In genomic region chr19:1289395-1290244, GRCh38 we compare ENCODE assay signal across 17 cellular contexts. TPM values are rescaled to one million over a fixed set of nuclear protein-coding genes. Genes with fewer than 3 reads are reported as not detected.
"Had no signal": no experiment of that assay in that cellular context is flagged by ENCODE, and none has a peak within 500 bp of the region (broad histone marks: within the 10 kb centered on the region; RNA-seq: fewer than 3 reads in every experiment).

No MANE protein-coding gene starts in this region.

- H3K36me3 ChIP-seq: gastrocnemius medialis, heart right ventricle, neutrophil, tibial artery, uterus had no signal

- H3K4me3 ChIP-seq: dorsolateral prefrontal cortex, gastrocnemius medialis, heart right ventricle, lung, tibial artery, uterus had no signal

- H3K4me3 Mint-ChIP-seq: activated CD8-positive, alpha-beta memory T cell treated with anti-CD3 and anti-CD28 coated beads, Interleukin-2, amount 10 ng/mL, durations not matched to agents 7 days and 5 days; endodermal cell; stimulated activated effector memory CD8-positive, alpha-beta T cell treated with anti-CD3 and anti-CD28 coated beads, Interleukin-12 subunit alpha, Interleukin-12 subunit beta, amount 100 ng/mL, for 72 hours had no signal

- H3K27ac Mint-ChIP-seq: activated CD8-positive, alpha-beta memory T cell treated with anti-CD3 and anti-CD28 coated beads, Interleukin-2, amount 10 ng/mL, durations not matched to agents 7 days and 5 days; activated T-helper 2 cell treated with anti-CD3 and anti-CD28 coated beads, Interferon-gamma antibody, Interleukin-2, Interleukin-4, amounts not matched to agents 10 μg/mL and 5 μg/mL and 100 μg/mL, durations not matched to agents 14 hours and 24 hours and 36 hours; endodermal cell; stimulated activated effector memory CD8-positive, alpha-beta T cell treated with anti-CD3 and anti-CD28 coated beads, Interleukin-12 subunit alpha, Interleukin-12 subunit beta, amount 100 ng/mL, for 72 hours had no signal

- H3K36me3 Mint-ChIP-seq: activated CD8-positive, alpha-beta memory T cell treated with anti-CD3 and anti-CD28 coated beads, Interleukin-2, amount 10 ng/mL, durations not matched to agents 7 days and 5 days; stimulated activated effector memory CD8-positive, alpha-beta T cell treated with anti-CD3 and anti-CD28 coated beads, Interleukin-12 subunit alpha, Interleukin-12 subunit beta, amount 100 ng/mL, for 72 hours had no signal

- H3K9me3 ChIP-seq: gastrocnemius medialis, heart right ventricle, neutrophil, tibial artery, uterus had no signal

- ATAC-seq: activated CD8-positive, alpha-beta memory T cell treated with anti-CD3 and anti-CD28 coated beads, Interleukin-2, amount 10 ng/mL, durations not matched to agents 7 days and 5 days; gastrocnemius medialis had no signal

- H3K27ac ChIP-seq: dorsolateral prefrontal cortex, gastrocnemius medialis, heart right ventricle, neutrophil, tibial artery, uterus had no signal

- DNase-seq: activated CD4-positive, alpha-beta T cell treated with anti-CD3 and anti-CD28 coated beads, Interleukin-2, amount 50 U/mL, for 48 hours; activated CD4-positive, CD25-positive, alpha-beta regulatory T cell treated with anti-CD3 and anti-CD28 coated beads, Interleukin-2, amount 50 U/mL, for 72 hours; activated CD8-positive, alpha-beta memory T cell treated with anti-CD3 and anti-CD28 coated beads, Interleukin-2, amount 10 ng/mL, durations not matched to agents 7 days and 5 days; activated naive CD4-positive, alpha-beta T cell treated with anti-CD3 and anti-CD28 coated beads, Interleukin-2, amount 50 U/mL, for 16 hours; activated T-cell treated with anti-CD3 and anti-CD28 coated beads, Interleukin-2, amount 50 U/mL, for 1 hour; dorsolateral prefrontal cortex; endodermal cell; gastrocnemius medialis; heart right ventricle; T1000; tibial artery; uterus had no signal

- H3K9me3 Mint-ChIP-seq: activated T-helper 2 cell treated with anti-CD3 and anti-CD28 coated beads, Interferon-gamma antibody, Interleukin-2, Interleukin-4, amounts not matched to agents 10 μg/mL and 5 μg/mL and 100 μg/mL, durations not matched to agents 14 hours and 24 hours and 36 hours; endodermal cell; stimulated activated effector memory CD8-positive, alpha-beta T cell treated with anti-CD3 and anti-CD28 coated beads, Interleukin-12 subunit alpha, Interleukin-12 subunit beta, amount 100 ng/mL, for 72 hours had no signal

RNA-seq across cellular contexts. Expression of gene EFNA2, which starts 3.9 kb away (rescaled TPM):
- total RNA-seq: activated CD8-positive, alpha-beta memory T cell treated with anti-CD3 and anti-CD28 coated beads, Interleukin-2, amount 10 ng/mL, durations not matched to agents 7 days and 5 days; activated T-helper 2 cell treated with anti-CD3 and anti-CD28 coated beads, Interferon-gamma antibody, Interleukin-2, Interleukin-4, amounts not matched to agents 10 μg/mL and 5 μg/mL and 100 μg/mL, durations not matched to agents 14 hours and 24 hours and 36 hours; gastrocnemius medialis had no signal
- polyA plus RNA-seq: adipose tissue, lung had no signal
